ENCODE assay signal across 18 cellular contexts in genomic region chr2:33135645-33136044, GRCh38.
A peak's percentile ranks its signal among the peaks of the same experiment; 100 is the strongest.
DNase-seq lines count a peak whose midpoint lies in the region; ATAC-seq and TF ChIP-seq lines count a peak whose summit lies in the region.
"Had no signal": no experiment of that assay in that cellular context is flagged by ENCODE, and none has a peak within 500 bp of the region (broad histone marks: within the 10 kb centered on the region; RNA-seq: fewer than 3 reads in every experiment).

No MANE protein-coding gene starts in this region.

- H4K20me1 ChIP-seq in hepatocyte (ENCODE audit: insufficient read depth, poor library complexity, severe bottlenecking) (no peaks in the 10 kb centered on the region), smooth muscle cell (ENCODE audit: low read depth) (no peaks in the 10 kb centered on the region)

- H3K4me3 ChIP-seq in HFF-Myc (replicated peaks; ENCODE audit: low read depth, low read length) (peak overlapping the region; percentile 57), hepatocyte (no peak overlapping the region), smooth muscle cell (peak overlapping the region; percentile 57)

- H3K79me2 ChIP-seq in hepatocyte (peaks cover 3% of the 10 kb centered on the region), smooth muscle cell (ENCODE audit: low read depth) (peaks cover 51% of the 10 kb centered on the region)

- H3K36me3 Mint-ChIP-seq in MCF 10A (ENCODE audit: insufficient read depth, unreplicated experiment) = peaks cover under 1% of the 10 kb centered on the region
- no peaks in the 10 kb centered on the region for H3K36me3 Mint-ChIP-seq in activated CD4-positive, alpha-beta T cell treated with anti-CD3 and anti-CD28 coated beads, Interleukin-2, amount 10 ng/mL, durations not matched to agents 24 days and 14 days (ENCODE audit: low read depth)
- H3K36me3 Mint-ChIP-seq: stimulated activated effector memory CD8-positive, alpha-beta T cell treated with anti-CD3 and anti-CD28 coated beads, Interleukin-12 subunit alpha, Interleukin-12 subunit beta, amount 100 ng/mL, for 72 hours; T-cell had no signal

- H3K9ac ChIP-seq in smooth muscle cell (ENCODE audit: low read depth) = peak overlapping the region; percentile 92
- H3K9ac ChIP-seq: KMS-11 had no signal

- H3K9me3 ChIP-seq in hepatocyte (ENCODE audit: low read depth) (no peaks in the 10 kb centered on the region), smooth muscle cell (replicated peaks; ENCODE audit: low read depth) (no peaks in the 10 kb centered on the region)

- POLR2A ChIA-PET in MCF 10A (lab: Yijun Ruan, JAX) = interaction anchor here (0.9 to 5.5 kb wide), 12 partner anchors 10 to 464 kb away, joined by 3 to 62 read pairs (median 4); partner anchors contain the start of gene FAM98A
- POLR2A ChIA-PET in GM10248 (lab: Yijun Ruan, JAX) = no interaction called here

- TF ChIP-seq CTCF in HFF-Myc (IDR thresholded peaks at IDR 0.05; ENCODE audit: low read depth, low read length, missing control alignments) (no peak), MCF 10A (IDR thresholded peaks at IDR 0.05; ENCODE audit: unreplicated experiment) (no peak), hepatocyte (IDR thresholded peaks at IDR 0.05; ENCODE audit: poor library complexity) (no peak), smooth muscle cell (IDR thresholded peaks at IDR 0.05; ENCODE audit: borderline replicate concordance, insufficient read depth, poor library complexity, severe bottlenecking) (no peak), GM10248 (IDR thresholded peaks at IDR 0.05; ENCODE audit: control extremely low read depth, extremely low read depth, low read depth, missing control alignments) (no peak)

- H3K27ac ChIP-seq in hepatocyte (peak overlapping the region; percentile 91), smooth muscle cell (ENCODE audit: low read depth) (peak overlapping the region; percentile 95)
- H3K27ac ChIP-seq: C4-2B, KMS-11 had no signal

- BruUV-seq in MCF 10A (replicated peaks; lab: Mats Ljungman, UMichigan) = TSS peak; percentile 51

- DNase-seq in HFF-Myc (ENCODE audit: extremely low read depth, low read depth) (no peak), MCF 10A (ENCODE audit: unreplicated experiment) (peak; percentile 27), hepatocyte (ENCODE audit: low spot score) (no peak), smooth muscle cell (lab: John Stamatoyannopoulos, UW; ENCODE audit: unreplicated experiment) (no peak), GM10248 (ENCODE audit: extremely low spot score) (no peak)
- no peak for DNase-seq in activated CD4-positive, alpha-beta T cell treated with anti-CD3 and anti-CD28 coated beads, Interleukin-2, amount 10 ng/mL, durations not matched to agents 24 days and 14 days
- DNase-seq in activated CD4-positive, CD25-positive, alpha-beta regulatory T cell (lab: John Stamatoyannopoulos, UW) = no peak
- DNase-seq: activated CD4-positive, alpha-beta T cell treated with anti-CD3 and anti-CD28 coated beads for 4 hours; caudate nucleus; NCI-H2029; NK-92 treated with Interleukin-12 subunit alpha and Interleukin-12 subunit beta, amount 100 ng/mL, for 24 hours; stimulated activated CD4-positive, alpha-beta T cell treated with anti-CD3 and anti-CD28 coated beads, Interleukin-1b, Interleukin-23, amount 100 ng/mL, for 48 hours; T-cell had no signal

- peak overlapping the region; percentile 93 for H3K27ac Mint-ChIP-seq in MCF 10A (ENCODE audit: low read depth, unreplicated experiment)
- H3K27ac Mint-ChIP-seq in activated CD4-positive, alpha-beta T cell treated with anti-CD3 and anti-CD28 coated beads, Interleukin-2, amount 10 ng/mL, durations not matched to agents 24 days and 14 days = no peak overlapping the region
- H3K27ac Mint-ChIP-seq: stimulated activated effector memory CD8-positive, alpha-beta T cell treated with anti-CD3 and anti-CD28 coated beads, Interleukin-12 subunit alpha, Interleukin-12 subunit beta, amount 100 ng/mL, for 72 hours; T-cell had no signal

- intact Hi-C loops in MCF 10A (cut with micrococcal nuclease) = loop anchor here (1.0 to 5.0 kb wide), 5 partner anchors 17 to 237 kb away; no protein-coding TSS in a partner anchor
- intact Hi-C loops in activated CD4-positive, alpha-beta T cell treated with anti-CD3 and anti-CD28 coated beads, Interleukin-2, amount 10 ng/mL, durations not matched to agents 24 days and 14 days (cut with micrococcal nuclease) = no loop called here

- peak overlapping the region; percentile 91 for H3K4me3 Mint-ChIP-seq in MCF 10A (ENCODE audit: unreplicated experiment)
- H3K4me3 Mint-ChIP-seq in activated CD4-positive, alpha-beta T cell treated with anti-CD3 and anti-CD28 coated beads, Interleukin-2, amount 10 ng/mL, durations not matched to agents 24 days and 14 days = no peak overlapping the region
- H3K4me3 Mint-ChIP-seq: stimulated activated effector memory CD8-positive, alpha-beta T cell treated with anti-CD3 and anti-CD28 coated beads, Interleukin-12 subunit alpha, Interleukin-12 subunit beta, amount 100 ng/mL, for 72 hours; T-cell had no signal

- H3K4me2 ChIP-seq in hepatocyte (peak overlapping the region; percentile 68), smooth muscle cell (peak overlapping the region; percentile 87)
- H3K4me2 ChIP-seq: KMS-11 had no signal

- CTCF ChIA-PET in MCF 10A (lab: Yijun Ruan, JAX) (interaction anchor here (1.5 kb wide), 1 partner anchor 17 kb away, joined by 5 read pairs; no protein-coding TSS in a partner anchor), GM10248 (lab: Yijun Ruan, JAX) (no interaction called here)

- H3K27me3 Mint-ChIP-seq in MCF 10A (ENCODE audit: insufficient read depth, unreplicated experiment) = no peaks in the 10 kb centered on the region
- H3K27me3 Mint-ChIP-seq in activated CD4-positive, alpha-beta T cell treated with anti-CD3 and anti-CD28 coated beads, Interleukin-2, amount 10 ng/mL, durations not matched to agents 24 days and 14 days = peaks cover 11% of the 10 kb centered on the region

- H3F3A ChIP-seq in smooth muscle cell (ENCODE audit: low read depth) = peaks cover 22% of the 10 kb centered on the region

- H2AFZ ChIP-seq in hepatocyte (no peak overlapping the region), smooth muscle cell (ENCODE audit: low read depth) (no peak overlapping the region)

- peaks cover 48% of the 10 kb centered on the region for H3K4me1 Mint-ChIP-seq in MCF 10A (ENCODE audit: insufficient read depth, unreplicated experiment)
- H3K4me1 Mint-ChIP-seq in activated CD4-positive, alpha-beta T cell treated with anti-CD3 and anti-CD28 coated beads, Interleukin-2, amount 10 ng/mL, durations not matched to agents 24 days and 14 days = peaks cover 2% of the 10 kb centered on the region
- H3K4me1 Mint-ChIP-seq: stimulated activated effector memory CD8-positive, alpha-beta T cell treated with anti-CD3 and anti-CD28 coated beads, Interleukin-12 subunit alpha, Interleukin-12 subunit beta, amount 100 ng/mL, for 72 hours; T-cell had no signal

- no peak for ATAC-seq in HG02852 (IDR thresholded peaks at IDR 0.05; ENCODE audit: unreplicated experiment)
- ATAC-seq: esophagus mucosa; stimulated activated effector memory CD8-positive, alpha-beta T cell treated with anti-CD3 and anti-CD28 coated beads, Interleukin-12 subunit alpha, Interleukin-12 subunit beta, amount 100 ng/mL, for 72 hours; T-cell had no signal

- 64% methylated on average over 4 of the region's 4 CpGs for WGBS in hepatocyte (ENCODE audit: low lambda C conversion rate, missing lambda C conversion rate)
- WGBS in smooth muscle cell (ENCODE audit: low lambda C conversion rate) = 18% methylated on average over 4 of the region's 4 CpGs

- H3K27me3 ChIP-seq in hepatocyte (no peaks in the 10 kb centered on the region), smooth muscle cell (ENCODE audit: low read depth) (no peaks in the 10 kb centered on the region)

- H3K36me3 ChIP-seq in hepatocyte (replicated peaks; ENCODE audit: insufficient read depth, low read depth) (no peaks in the 10 kb centered on the region), smooth muscle cell (ENCODE audit: low read depth) (no peaks in the 10 kb centered on the region)

- no peaks in the 10 kb centered on the region for H3K9me2 ChIP-seq in hepatocyte (replicated peaks; ENCODE audit: insufficient read depth)

- no peaks in the 10 kb centered on the region for H3K9me3 Mint-ChIP-seq in MCF 10A (ENCODE audit: unreplicated experiment)
- no peaks in the 10 kb centered on the region for H3K9me3 Mint-ChIP-seq in activated CD4-positive, alpha-beta T cell treated with anti-CD3 and anti-CD28 coated beads, Interleukin-2, amount 10 ng/mL, durations not matched to agents 24 days and 14 days
- H3K9me3 Mint-ChIP-seq: stimulated activated effector memory CD8-positive, alpha-beta T cell treated with anti-CD3 and anti-CD28 coated beads, Interleukin-12 subunit alpha, Interleukin-12 subunit beta, amount 100 ng/mL, for 72 hours; T-cell had no signal

- H3K4me1 ChIP-seq in hepatocyte (ENCODE audit: insufficient read depth) (peaks cover 8% of the 10 kb centered on the region), smooth muscle cell (ENCODE audit: low read depth) (peaks cover 18% of the 10 kb centered on the region)
